ENCODE assay signal across 22 cellular contexts in the genomic region with DNA sequence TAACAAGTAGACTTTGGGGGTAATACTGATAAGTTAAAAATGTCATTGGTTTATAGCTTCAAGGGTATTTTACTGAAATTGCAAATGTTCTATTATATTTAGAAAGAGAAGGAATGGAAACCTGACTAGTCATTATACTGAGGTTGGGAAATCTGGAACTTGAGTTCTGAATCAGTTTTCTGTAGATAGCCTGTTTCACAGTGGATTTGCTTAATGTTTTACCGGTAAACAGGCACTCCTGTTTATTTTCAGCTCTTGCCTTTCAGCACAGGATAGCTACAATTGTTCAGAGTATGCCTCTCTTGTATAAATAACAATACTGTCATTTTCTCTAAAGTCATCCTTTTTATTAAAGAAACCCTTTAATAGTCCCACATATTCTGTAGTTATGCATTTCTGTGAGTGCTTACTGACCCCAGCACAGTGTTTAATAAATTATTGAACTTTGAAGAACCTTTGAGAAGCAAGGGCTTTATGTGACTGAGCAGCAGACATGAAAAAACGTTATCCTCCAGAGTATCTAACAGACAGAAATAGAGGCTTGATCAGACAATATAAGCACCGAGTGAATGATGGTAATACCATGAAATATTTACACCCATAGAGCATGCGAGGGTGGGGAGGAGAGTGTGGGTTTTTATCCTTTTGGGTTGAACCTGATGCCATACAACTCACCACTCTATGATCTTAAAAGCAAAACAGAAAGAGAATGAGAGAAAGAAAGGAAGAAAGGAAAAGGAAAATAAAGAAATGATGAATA. TPM values are rescaled to one million over a fixed set of nuclear protein-coding genes. Genes with fewer than 3 reads are reported as not detected.
DNase-seq lines count a peak whose midpoint lies in the region; ATAC-seq, FAIRE-seq and TF ChIP-seq lines count a peak whose summit lies in the region.
"Had no signal": no experiment of that assay in that cellular context is flagged by ENCODE, and none has a peak within 500 bp of the region (broad histone marks: within the 10 kb centered on the region; RNA-seq: fewer than 3 reads in every experiment).

No MANE protein-coding gene starts in this region.

- intact Hi-C loops in kidney (cut with DNase I) = no loop called here
- intact Hi-C loops in pancreas (cut with DNase I) = no loop called here
- intact Hi-C loops in cardiac septum (cut with DNase I) = no loop called here

- peak overlapping the region; percentile 21 to 38 for H3K4me3 ChIP-seq in kidney (ENCODE audit: low read length in 2 of 2)
- no peak overlapping the region for H3K4me3 ChIP-seq in pancreas
- H3K4me3 ChIP-seq: skin epidermis, upper lobe of right lung had no signal

- H3K36me3 ChIP-seq in kidney (ENCODE audit: control insufficient read depth in 1 of 2, insufficient read depth in 2 of 2, low read length in 2 of 2) (no peaks in the 10 kb centered on the region), pancreas (no peaks in the 10 kb centered on the region)
- H3K36me3 ChIP-seq: upper lobe of right lung had no signal

- H3K4me1 ChIP-seq in kidney (ENCODE audit: control insufficient read depth in 1 of 2, insufficient read depth in 1 of 2, low read depth in 1 of 2, low read length in 2 of 2) (peaks cover 0 to 19% of the 10 kb centered on the region in 2 donors), pancreas (peaks cover 0 to 22% (median 18%) of the 10 kb centered on the region in 3 donors)

- no peaks in the 10 kb centered on the region for H3K9me3 ChIP-seq in kidney (ENCODE audit: control insufficient read depth in 1 of 2, low read length in 2 of 2)
- H3K9me3 ChIP-seq in pancreas = no peaks in the 10 kb centered on the region
- H3K9me3 ChIP-seq: Caco-2, upper lobe of right lung had no signal

- TF ChIP-seq CTCF in VCaP (conservative IDR thresholded peaks at IDR 0.05) (no peak), kidney (IDR thresholded peaks at IDR 0.05; ENCODE audit: borderline replicate concordance, extremely low read depth, insufficient read depth) (no peak), pancreas (IDR thresholded peaks at IDR 0.05) (no peak)

- no peak for DNase-seq in kidney
- DNase-seq in pancreas = no peak
- no peak for DNase-seq in cardiac septum (ENCODE audit: low spot score)
- DNase-seq in activated CD8-positive, alpha-beta memory T cell treated with anti-CD3 and anti-CD28 coated beads for 24 hours = no peak
- no peak for DNase-seq in ureter (ENCODE audit: low spot score)
- DNase-seq in stimulated activated CD4-positive, alpha-beta T cell treated with anti-CD3 and anti-CD28 coated beads, Interleukin-12 subunit alpha, Interleukin-12 subunit beta, amount 100 ng/mL, for 4 hours = no peak
- DNase-seq: activated CD4-positive, alpha-beta T cell treated with anti-CD3 and anti-CD28 coated beads for 4 hours; activated CD8-positive, alpha-beta memory T cell treated with anti-CD3 and anti-CD28 coated beads, Interleukin-2, amount 10 ng/mL, durations not matched to agents 7 days and 5 days; amniotic stem cell; Caco-2; EL; head of caudate nucleus; natural killer cell; NCI-H1048; NCI-H510A; posterior cingulate gyrus; upper lobe of right lung had no signal

- 23 to 28% methylated on average over 4 of the region's 4 CpGs for WGBS in pancreas, 2 donors

- no peaks in the 10 kb centered on the region for H3K27me3 ChIP-seq in pancreas
- H3K27me3 ChIP-seq: upper lobe of right lung had no signal

- ATAC-seq in GM21619 (IDR thresholded peaks at IDR 0.05; ENCODE audit: unreplicated experiment) = peak; percentile 51
- peak in 3 of 4 donors; percentile 56 to 71 (median 62) for ATAC-seq in pancreas
- ATAC-seq: activated CD8-positive, alpha-beta memory T cell treated with anti-CD3 and anti-CD28 coated beads, Interleukin-2, amount 10 ng/mL, durations not matched to agents 7 days and 5 days; natural killer cell; upper lobe of right lung had no signal

- H3K27ac ChIP-seq in VCaP = peak overlapping the region; percentile 97
- peak overlapping the region; percentile 18 to 53 for H3K27ac ChIP-seq in kidney (ENCODE audit: low read depth in 2 of 2, low read length in 2 of 2)
- H3K27ac ChIP-seq in pancreas = peak overlapping the region in 2 of 4 donors; percentile 22 to 45
- H3K27ac ChIP-seq: KMS-11, upper lobe of right lung had no signal

- no peak overlapping the region for H3K9ac ChIP-seq in kidney (ENCODE audit: low read length in 2 of 2)
- H3K9ac ChIP-seq: KMS-11 had no signal

- FAIRE-seq in kidney (lab: Jason Lieb, UNC) = no peak
- no peak for FAIRE-seq in pancreas (lab: Jason Lieb, UNC)
- FAIRE-seq: TTC549 had no signal

RNA-seq across cellular contexts. Expression of gene FTO, which starts 58.2 kb away (rescaled TPM):
- total RNA-seq in kidney (116 TPM), pancreas (10 to 100 TPM; 30.1 to 45.0 (median 34.8) TPM), cardiac septum (70.4 TPM), ureter (116 TPM)
- polyA plus RNA-seq in kidney (ENCODE audit: insufficient read depth, low read depth, low replicate concordance) (22.3 TPM), pancreas (10 to 100 TPM in 1 of 2 donors, 1 to 10 TPM in 1; 7.6 to 19.0 TPM)

RNA-seq across cellular contexts. Expression of gene RPGRIP1L, which starts 58.5 kb away (rescaled TPM):
- total RNA-seq in kidney (10.2 TPM), pancreas (1 to 10 TPM; 1.4 to 5.2 (median 2.0) TPM), cardiac septum (2.8 TPM), ureter (14.1 TPM)
- polyA plus RNA-seq in kidney (ENCODE audit: insufficient read depth, low read depth, low replicate concordance) (4.3 TPM), pancreas (1 to 10 TPM; 1.1 to 1.6 TPM)

Comparison
In these comparisons a context has a peak if more than half of its experiments do, and no peak if none do; other contexts are left out.
1. H3K4me3 ChIP-seq: peak in kidney (2 of 2); none in pancreas (0 of 4).